8 cellular contexts compared by ENCODE assay signal in genomic region chr1:167223144-167224103, GRCh38. TPM values are rescaled to one million over a fixed set of nuclear protein-coding genes. Genes with fewer than 3 reads are reported as not detected.
DNase-seq lines count a peak whose midpoint lies in the region; ATAC-seq, FAIRE-seq and TF ChIP-seq lines count a peak whose summit lies in the region.

No MANE protein-coding gene starts in this region.

- H3K4me3 Mint-ChIP-seq in WTC11, result peak overlapping the region; percentile 93

- POLR2A ChIA-PET in WTC11 (lab: Charles Lee), result no interaction called here

- no peaks in the 10 kb centered on the region for H3K36me3 Mint-ChIP-seq in WTC11

- peaks cover 6% of the 10 kb centered on the region; the same call in 1 of the 2 replicates for H3K27me3 Mint-ChIP-seq in WTC11 (ENCODE audit: low read depth)

- peaks cover 6 to 52% (median 43%) of the 10 kb centered on the region in 9 donors for H3K4me1 ChIP-seq in heart right ventricle
- peaks cover 0 to 19% of the 10 kb centered on the region in 2 donors for H3K4me1 ChIP-seq in kidney (ENCODE audit: control insufficient read depth in 1 of 2, insufficient read depth in 1 of 2, low read depth in 1 of 2, low read length in 2 of 2)
- H3K4me1 ChIP-seq in upper lobe of left lung, result peaks cover 29 to 51% (median 37%) of the 10 kb centered on the region in 4 donors

- no peak for FAIRE-seq in kidney (lab: Jason Lieb, UNC)

- no peak for TF ChIP-seq EP300 in upper lobe of left lung (IDR thresholded peaks at IDR 0.05)

- intact Hi-C loops in heart right ventricle (cut with DNase I) (loop anchor here in 3 of 10 donors (5.0 kb wide), 1 partner anchor 156 kb away; no protein-coding TSS in a partner anchor), Right ventricle myocardium inferior (cut with DNase I) (loop anchor here (5.0 kb wide), 1 partner anchor 381 kb away; no protein-coding TSS in a partner anchor), kidney (cut with DNase I) (no loop called here)

- no peaks in the 10 kb centered on the region for H3K9me3 Mint-ChIP-seq in WTC11

- peak overlapping the region in 8 of 10 donors; percentile 91 to 96 (median 94) for H3K27ac ChIP-seq in heart right ventricle
- peak overlapping the region; percentile 61 to 96 for H3K27ac ChIP-seq in kidney (ENCODE audit: low read depth in 2 of 2, low read length in 2 of 2)
- H3K27ac ChIP-seq in upper lobe of left lung, result peak overlapping the region; percentile 96 to 99 (median 98)

- WGBS in heart right ventricle, 2 donors, result 84 to 85% methylated on average over 10 of the region's 10 CpGs
- 74 to 80% methylated on average over 10 of the region's 10 CpGs for WGBS in upper lobe of left lung, 2 donors

- CTCF ChIA-PET in WTC11 (lab: Charles Lee), result interaction anchor here (0.6 to 2.0 kb wide), 3 partner anchors 15 to 164 kb away, joined by 3 to 7 read pairs (median 4); no protein-coding TSS in a partner anchor

- no peak for ATAC-seq in heart right ventricle
- no peak for ATAC-seq in Right ventricle myocardium inferior
- ATAC-seq in WTC11, result no peak
- ATAC-seq in upper lobe of left lung (ENCODE audit: low FRiP score in 2 of 2), result no peak

- peak overlapping the region; percentile 17; the same call in 1 of the 2 replicates for H3K27ac Mint-ChIP-seq in WTC11

- TF ChIP-seq POLR2A in upper lobe of left lung (IDR thresholded peaks at IDR 0.05), result no peak

- H3K4me1 Mint-ChIP-seq in WTC11, result peaks cover 69% of the 10 kb centered on the region

- H3K9me3 ChIP-seq in heart right ventricle (no peaks in the 10 kb centered on the region), kidney (ENCODE audit: control insufficient read depth in 1 of 2, low read length in 2 of 2) (no peaks in the 10 kb centered on the region), upper lobe of left lung (no peaks in the 10 kb centered on the region)

- peak overlapping the region; percentile 23 to 82 for H3K9ac ChIP-seq in kidney (ENCODE audit: low read length in 2 of 2)

- DNase-seq in heart right ventricle, result no peak
- no peak for DNase-seq in Right ventricle myocardium inferior (ENCODE audit: missing footprints)
- DNase-seq in WTC11 (ENCODE audit: low spot score), result no peak
- no peak for DNase-seq in kidney
- DNase-seq in upper lobe of left lung, result no peak
- DNase-seq in effector CD8-positive, alpha-beta T cell (lab: John Stamatoyannopoulos, UW), result no peak
- DNase-seq in retina, result no peak
- DNase-seq in iPS-NIHi7 (ENCODE audit: extremely low spot score), result no peak

- no peaks in the 10 kb centered on the region for H3K36me3 ChIP-seq in heart right ventricle
- H3K36me3 ChIP-seq in kidney (ENCODE audit: control insufficient read depth in 1 of 2, insufficient read depth in 2 of 2, low read length in 2 of 2), result no peaks in the 10 kb centered on the region
- H3K36me3 ChIP-seq in upper lobe of left lung, result no peaks in the 10 kb centered on the region

- TF ChIP-seq CTCF in heart right ventricle (IDR thresholded peaks at IDR 0.05), result no peak
- TF ChIP-seq CTCF in WTC11 (IDR thresholded peaks at IDR 0.05), result no peak
- no peak for TF ChIP-seq CTCF in kidney (IDR thresholded peaks at IDR 0.05; ENCODE audit: borderline replicate concordance, extremely low read depth, insufficient read depth)
- TF ChIP-seq CTCF in upper lobe of left lung (IDR thresholded peaks at IDR 0.05), result no peak

- H3K27me3 ChIP-seq in heart right ventricle (no peaks in the 10 kb centered on the region), upper lobe of left lung (no peaks in the 10 kb centered on the region)

- H3K4me3 ChIP-seq in heart right ventricle, result peak overlapping the region in 1 of 10 donors; percentile 76
- H3K4me3 ChIP-seq in kidney (ENCODE audit: low read length in 2 of 2), result peak overlapping the region in 1 of 2 donors; percentile 71
- H3K4me3 ChIP-seq in upper lobe of left lung, result no peak overlapping the region

TF ChIP-seq in WTC11, 78 proteins besides CTCF, POLR2A, EP300 and RAD21:
- no peak for TF ChIP-seq MAX (CRISPR knock-in tag; IDR thresholded peaks at IDR 0.05)
- no peak for TF ChIP-seq TEAD1 (CRISPR knock-in tag; IDR thresholded peaks at IDR 0.05)
- no peak for TF ChIP-seq NR3C1 (CRISPR knock-in tag; conservative IDR thresholded peaks at IDR 0.05; ENCODE audit: low read depth)
- TF ChIP-seq, protein P1, sequence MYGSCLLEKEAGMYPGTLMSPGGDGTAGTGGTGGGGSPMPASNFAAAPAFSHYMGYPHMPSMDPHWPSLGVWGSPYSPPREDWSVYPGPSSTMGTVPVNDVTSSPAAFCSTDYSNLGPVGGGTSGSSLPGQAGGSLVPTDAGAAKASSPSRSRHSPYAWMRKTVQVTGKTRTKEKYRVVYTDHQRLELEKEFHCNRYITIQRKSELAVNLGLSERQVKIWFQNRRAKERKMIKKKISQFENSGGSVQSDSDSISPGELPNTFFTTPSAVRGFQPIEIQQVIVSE (CRISPR knock-in tag; IDR thresholded peaks at IDR 0.05; ENCODE audit: borderline replicate concordance), result no peak
- TF ChIP-seq ZNF138 (CRISPR knock-in tag; conservative IDR thresholded peaks at IDR 0.05), result no peak
- no peak for TF ChIP-seq NR1H2 (CRISPR knock-in tag; IDR thresholded peaks at IDR 0.05)
- TF ChIP-seq ZNF423 (CRISPR knock-in tag; IDR thresholded peaks at IDR 0.05), result no peak
- no peak for TF ChIP-seq ATF2 (CRISPR knock-in tag; IDR thresholded peaks at IDR 0.05; ENCODE audit: borderline replicate concordance, low read depth)
- no peak for TF ChIP-seq HMGA2 (CRISPR knock-in tag; IDR thresholded peaks at IDR 0.05)
- no peak for TF ChIP-seq ZNF219 (CRISPR knock-in tag; IDR thresholded peaks at IDR 0.05; ENCODE audit: borderline replicate concordance)
TF ChIP-seq in WTC11: peak in this region for 0.

RNA-seq across cellular contexts. Expression of gene POU2F1, which starts 2.7 kb away (rescaled TPM):
- total RNA-seq in heart right ventricle (10 to 100 TPM in 6 of 10 donors, 1 to 10 TPM in 4; 6.2 to 13.9 (median 10.4) TPM), Right ventricle myocardium inferior (7.5 TPM), WTC11 (2021) (51.0 to 55.0 TPM (median 51.3 TPM) in 3 replicates), kidney (25.2 TPM), upper lobe of left lung (10 to 100 TPM in 5 of 6 donors, 1 to 10 TPM in 1; 9.1 to 26.8 (median 15.6) TPM)
- polyA plus RNA-seq in heart right ventricle (1 to 10 TPM; 1.3 to 2.0 TPM), kidney (ENCODE audit: insufficient read depth, low read depth, low replicate concordance) (1.9 TPM)
